ENCODE assay signal across 11 cellular contexts in the genomic region with DNA sequence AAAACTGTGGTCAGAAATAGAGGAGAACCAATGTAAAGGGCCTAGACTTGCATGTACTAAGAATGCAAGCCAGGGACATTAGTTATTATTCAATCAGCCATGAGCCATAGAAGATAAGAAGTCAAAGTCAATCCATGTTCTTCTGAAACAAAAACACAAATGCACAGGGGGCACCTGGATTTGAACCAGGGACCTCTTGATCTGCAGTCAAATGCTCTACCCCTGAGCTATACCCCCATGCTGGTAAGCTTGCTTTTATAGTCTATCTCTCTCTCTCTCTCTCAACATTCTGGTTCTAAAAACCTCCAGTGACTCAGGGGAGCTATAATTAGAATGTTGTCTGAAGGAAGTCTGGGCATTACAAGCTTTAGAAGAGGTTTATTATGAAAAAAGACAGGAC.
DNase-seq lines count a peak whose midpoint lies in the region; ATAC-seq, FAIRE-seq and TF ChIP-seq lines count a peak whose summit lies in the region.
"Had no signal": no experiment of that assay in that cellular context is flagged by ENCODE, and none has a peak within 500 bp of the region (broad histone marks: within the 10 kb centered on the region; RNA-seq: fewer than 3 reads in every experiment).

No MANE protein-coding gene starts in this region.

- no peak for FAIRE-seq in K562 (lab: Jason Lieb, UNC)

- H3K27me3 Mint-ChIP-seq in activated naive CD4-positive, alpha-beta T cell treated with anti-CD3 and anti-CD28 coated beads for 36 hours (ENCODE audit: low read depth) = peaks cover 12% of the 10 kb centered on the region

- H3K4me1 ChIP-seq in K562 (replicated peaks in 1 of 2; ENCODE audit: control insufficient read depth in 2 of 2, insufficient read depth in 2 of 2, low read length in 2 of 2) = no peaks in the 10 kb centered on the region
- H3K4me1 ChIP-seq in tibial artery = peaks cover 0 to 6% (median 0%) of the 10 kb centered on the region in 4 donors

- H3K9me1 ChIP-seq in K562 (ENCODE audit: control insufficient read depth, insufficient read depth, low read length) = no peaks in the 10 kb centered on the region

- H3K36me3 ChIP-seq in K562 (ENCODE audit: control insufficient read depth, insufficient read depth, low read length) (no peaks in the 10 kb centered on the region), tibial artery (no peaks in the 10 kb centered on the region)
- H3K36me3 ChIP-seq: ovary had no signal

- H3K27me3 ChIP-seq in K562 (ENCODE audit: control insufficient read depth in 2 of 2, insufficient read depth in 2 of 2, low read length in 2 of 2) (no peaks in the 10 kb centered on the region), tibial artery (no peaks in the 10 kb centered on the region)
- H3K27me3 ChIP-seq: ovary had no signal

- H3K4me3 Mint-ChIP-seq in activated naive CD4-positive, alpha-beta T cell treated with anti-CD3 and anti-CD28 coated beads for 36 hours = no peak overlapping the region

- no peak for TF ChIP-seq POLR2A in K562 (conservative IDR thresholded peaks at IDR 0.05)

- no peak overlapping the region for H3K9ac ChIP-seq in K562 (ENCODE audit: insufficient read depth in 1 of 2, low read depth in 2 of 2, low read length in 2 of 2)

- no peaks in the 10 kb centered on the region for H3K4me1 Mint-ChIP-seq in activated naive CD4-positive, alpha-beta T cell treated with anti-CD3 and anti-CD28 coated beads for 36 hours (ENCODE audit: low read depth)

- no peak overlapping the region for H2AFZ ChIP-seq in K562 (ENCODE audit: low read depth, low read length)

- no peaks in the 10 kb centered on the region for H3K79me2 ChIP-seq in K562 (ENCODE audit: control insufficient read depth, insufficient read depth, low read length)

- no peaks in the 10 kb centered on the region for H4K20me1 ChIP-seq in K562 (replicated peaks; ENCODE audit: control insufficient read depth, insufficient read depth, low read length)

- CTCF ChIA-PET in K562 (lab: Yijun Ruan, JAX; ENCODE audit: low intra/inter-chr PET ratio) = no interaction called here
- CTCF ChIA-PET in activated naive CD4-positive, alpha-beta T cell treated with anti-CD3 and anti-CD28 coated beads for 36 hours (lab: Charles Lee) = interaction anchor here (0.6 kb wide), 1 partner anchor 118 kb away, joined by 4 read pairs; no protein-coding TSS in a partner anchor

- H3K27ac ChIP-seq in K562 (ENCODE audit: extremely low read depth, low read depth, low read length) (no peak overlapping the region), tibial artery (peak overlapping the region in 1 of 2 donors; percentile 20)
- H3K27ac ChIP-seq: ovary had no signal

- no TSS peak for BruUV-seq in K562 (replicated peaks; lab: Mats Ljungman, UMichigan)

- no peaks in the 10 kb centered on the region for H3K9me3 Mint-ChIP-seq in activated naive CD4-positive, alpha-beta T cell treated with anti-CD3 and anti-CD28 coated beads for 36 hours

- H3K4me3 ChIP-seq in K562 (no peak overlapping the region), tibial artery (no peak overlapping the region)
- H3K4me3 ChIP-seq: ovary had no signal

- POLR2A ChIA-PET in K562 (lab: Yijun Ruan, JAX) = no interaction called here

- no peak overlapping the region for H3K4me2 ChIP-seq in K562 (ENCODE audit: insufficient read depth, low read length)

- no peak overlapping the region for H3K27ac Mint-ChIP-seq in activated naive CD4-positive, alpha-beta T cell treated with anti-CD3 and anti-CD28 coated beads for 36 hours

- in situ Hi-C loops in K562 (cut with MboI) = no loop called here

- intact Hi-C loops in K562 (cut with micrococcal nuclease) (no loop called here), tibial artery (cut with DNase I; ENCODE audit: low total_unique reads) (no loop called here)
- intact Hi-C loops in activated naive CD4-positive, alpha-beta T cell treated with anti-CD3 and anti-CD28 coated beads for 36 hours (cut with micrococcal nuclease) = no loop called here

- DNase-seq in DMS 273 treated with DMSO at 0.1 percent for 48 hours (lab: John Stamatoyannopoulos, UW) = peak; percentile 71
- peak; percentile 8 for DNase-seq in LoVo (ENCODE audit: low spot score)
- DNase-seq in K562 (ENCODE audit: extremely low read depth in 1 of 4, low spot score in 3 of 4) = no peak
- peak; percentile 79 for DNase-seq in myocyte (ENCODE audit: low read depth)
- DNase-seq in activated CD4-positive, alpha-beta T cell treated with anti-CD3 and anti-CD28 coated beads for 48 hours = no peak
- no peak for DNase-seq in activated naive CD4-positive, alpha-beta T cell treated with anti-CD3 and anti-CD28 coated beads for 36 hours
- DNase-seq in tibial artery = no peak
- DNase-seq in cerebellar cortex (ENCODE audit: low spot score) = no peak
- DNase-seq: activated CD4-positive, alpha-beta T cell treated with anti-CD3 and anti-CD28 coated beads for 1 hour; GDM1; ovary had no signal

- ATAC-seq in K562 = no peak

- no peaks in the 10 kb centered on the region for H3K36me3 Mint-ChIP-seq in activated naive CD4-positive, alpha-beta T cell treated with anti-CD3 and anti-CD28 coated beads for 36 hours (ENCODE audit: low read depth)

- no peak for TF ChIP-seq CTCF in K562 (IDR thresholded peaks at IDR 0.05 in 2 of 3, conservative IDR thresholded peaks at IDR 0.05 in 1 of 3; ENCODE audit: insufficient read depth in 2 of 3, low read depth in 1 of 3, low read length in 3 of 3)
- no peak for TF ChIP-seq CTCF in tibial artery (IDR thresholded peaks at IDR 0.05)

- H3K9me3 ChIP-seq in K562 (replicated peaks; ENCODE audit: control insufficient read depth, insufficient read depth, low read depth, low read length) (no peaks in the 10 kb centered on the region), tibial artery (no peaks in the 10 kb centered on the region)
- H3K9me3 ChIP-seq: ovary had no signal

- no peak for TF ChIP-seq RAD21 in K562 (CRISPR knock-in tag; conservative IDR thresholded peaks at IDR 0.05 in 1 of 2, IDR thresholded peaks at IDR 0.05 in 1 of 2)

- TF ChIP-seq EP300 in K562 (IDR thresholded peaks at IDR 0.05; ENCODE audit: low read length) = no peak

TF ChIP-seq in K562, 482 proteins besides CTCF, POLR2A, EP300 and RAD21:
- TF ChIP-seq ZNF41 (CRISPR knock-in tag; conservative IDR thresholded peaks at IDR 0.05) (no peak), U2AF1 (optimal IDR thresholded peaks at IDR 0.05; ENCODE audit: low read depth, low read length) (no peak), SIN3B (IDR thresholded peaks at IDR 0.05; ENCODE audit: low read depth) (no peak), PTBP1 (IDR thresholded peaks at IDR 0.05; ENCODE audit: low read depth, low read length) (no peak), POLR3A (IDR thresholded peaks at IDR 0.05; ENCODE audit: borderline replicate concordance, extremely low read depth, insufficient read depth, insufficient read length) (peak; percentile 79), TBP (optimal IDR thresholded peaks at IDR 0.05; ENCODE audit: low read depth, low read length) (peak; percentile 90), BDP1 (IDR thresholded peaks at IDR 0.05; ENCODE audit: insufficient read depth, insufficient read length) (peak; percentile 20), ZNF212 (CRISPR knock-in tag; IDR thresholded peaks at IDR 0.05) (no peak), RUNX1 (IDR thresholded peaks at IDR 0.05; ENCODE audit: low read depth) (no peak), POLR2H (tag; IDR thresholded peaks at IDR 0.05; ENCODE audit: low read depth) (peak; percentile 98), GABPB2 (CRISPR knock-in tag; conservative IDR thresholded peaks at IDR 0.05) (no peak), BCOR (IDR thresholded peaks at IDR 0.05) (no peak), MEF2D (tag; conservative IDR thresholded peaks at IDR 0.05; ENCODE audit: low read depth) (peak; percentile 67; the same call in 1 of the 2 replicates)
- TF ChIP-seq, protein P1, sequence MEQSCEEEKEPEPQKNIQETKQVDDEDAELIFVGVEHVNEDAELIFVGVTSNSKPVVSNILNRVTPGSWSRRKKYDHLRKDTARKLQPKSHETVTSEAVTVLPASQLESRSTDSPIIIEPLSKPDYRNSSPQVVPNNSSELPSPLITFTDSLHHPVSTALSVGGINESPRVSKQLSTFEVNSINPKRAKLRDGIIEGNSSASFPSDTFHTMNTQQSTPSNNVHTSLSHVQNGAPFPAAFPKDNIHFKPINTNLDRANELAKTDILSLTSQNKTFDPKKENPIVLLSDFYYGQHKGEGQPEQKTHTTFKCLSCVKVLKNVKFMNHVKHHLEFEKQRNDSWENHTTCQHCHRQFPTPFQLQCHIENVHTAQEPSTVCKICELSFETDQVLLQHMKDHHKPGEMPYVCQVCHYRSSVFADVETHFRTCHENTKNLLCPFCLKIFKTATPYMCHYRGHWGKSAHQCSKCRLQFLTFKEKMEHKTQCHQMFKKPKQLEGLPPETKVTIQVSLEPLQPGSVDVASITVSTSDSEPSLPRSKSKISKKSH (CRISPR knock-in tag; IDR thresholded peaks at IDR 0.05) = no peak
- TF ChIP-seq, protein P2, sequence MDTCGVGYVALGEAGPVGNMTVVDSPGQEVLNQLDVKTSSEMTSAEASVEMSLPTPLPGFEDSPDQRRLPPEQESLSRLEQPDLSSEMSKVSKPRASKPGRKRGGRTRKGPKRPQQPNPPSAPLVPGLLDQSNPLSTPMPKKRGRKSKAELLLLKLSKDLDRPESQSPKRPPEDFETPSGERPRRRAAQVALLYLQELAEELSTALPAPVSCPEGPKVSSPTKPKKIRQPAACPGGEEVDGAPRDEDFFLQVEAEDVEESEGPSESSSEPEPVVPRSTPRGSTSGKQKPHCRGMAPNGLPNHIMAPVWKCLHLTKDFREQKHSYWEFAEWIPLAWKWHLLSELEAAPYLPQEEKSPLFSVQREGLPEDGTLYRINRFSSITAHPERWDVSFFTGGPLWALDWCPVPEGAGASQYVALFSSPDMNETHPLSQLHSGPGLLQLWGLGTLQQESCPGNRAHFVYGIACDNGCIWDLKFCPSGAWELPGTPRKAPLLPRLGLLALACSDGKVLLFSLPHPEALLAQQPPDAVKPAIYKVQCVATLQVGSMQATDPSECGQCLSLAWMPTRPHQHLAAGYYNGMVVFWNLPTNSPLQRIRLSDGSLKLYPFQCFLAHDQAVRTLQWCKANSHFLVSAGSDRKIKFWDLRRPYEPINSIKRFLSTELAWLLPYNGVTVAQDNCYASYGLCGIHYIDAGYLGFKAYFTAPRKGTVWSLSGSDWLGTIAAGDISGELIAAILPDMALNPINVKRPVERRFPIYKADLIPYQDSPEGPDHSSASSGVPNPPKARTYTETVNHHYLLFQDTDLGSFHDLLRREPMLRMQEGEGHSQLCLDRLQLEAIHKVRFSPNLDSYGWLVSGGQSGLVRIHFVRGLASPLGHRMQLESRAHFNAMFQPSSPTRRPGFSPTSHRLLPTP (IDR thresholded peaks at IDR 0.05; ENCODE audit: borderline replicate concordance, extremely low read depth, insufficient read length) = peak; percentile 11
TF ChIP-seq in K562: peak in this region for 6.

Comparison
In these comparisons a context has a peak if more than half of its experiments do, and no peak if none do; other contexts are left out.
1. DNase-seq: peak in DMS 273 treated with DMSO at 0.1 percent for 48 hours (single experiment), LoVo (single experiment) and myocyte (single experiment); none in K562 (0 of 4), activated CD4-positive, alpha-beta T cell treated with anti-CD3 and anti-CD28 coated beads for 48 hours (single experiment), activated naive CD4-positive, alpha-beta T cell treated with anti-CD3 and anti-CD28 coated beads for 36 hours (single experiment), tibial artery (0 of 2) and cerebellar cortex (single experiment).